ENCODE assay signal across 9 cellular contexts in genomic region chr21:36989199-36989698, GRCh38. TPM values are rescaled to one million over a fixed set of nuclear protein-coding genes. Genes with fewer than 3 reads are reported as not detected.
DNase-seq lines count a peak whose midpoint lies in the region; ATAC-seq and TF ChIP-seq lines count a peak whose summit lies in the region.
"Not testable (repeated sequence)": the region's sequence is repeated elsewhere in the genome, so short reads cannot be mapped to it uniquely, and the experiment has no call there.
"Had no signal": no experiment of that assay in that cellular context is flagged by ENCODE, and none has a peak within 500 bp of the region (broad histone marks: within the 10 kb centered on the region; RNA-seq: fewer than 3 reads in every experiment).

No MANE protein-coding gene starts in this region.

- peak overlapping the region in 2 of 3 donors; percentile 55 to 90 for H3K27ac Mint-ChIP-seq in CD4-positive, CD25-positive, alpha-beta regulatory T cell
- H3K27ac Mint-ChIP-seq in T-helper 2 cell treated with Interferon-gamma antibody and Interleukin-4, amounts not matched to agents 5 μg/mL and 100 μg/mL, for 36 hours, result peak overlapping the region; percentile 90

- peak overlapping the region; percentile 77 to 86 (median 83) for H3K4me3 Mint-ChIP-seq in CD4-positive, CD25-positive, alpha-beta regulatory T cell
- peak overlapping the region; percentile 86 for H3K4me3 Mint-ChIP-seq in T-helper 2 cell treated with Interferon-gamma antibody and Interleukin-4, amounts not matched to agents 5 μg/mL and 100 μg/mL, for 36 hours

- H3K36me3 Mint-ChIP-seq in CD4-positive, CD25-positive, alpha-beta regulatory T cell; T-helper 2 cell treated with Interferon-gamma antibody and Interleukin-4, amounts not matched to agents 5 μg/mL and 100 μg/mL, for 36 hours (ENCODE audit: low read depth): not testable (repeated sequence)

- DNase-seq in CD4-positive, CD25-positive, alpha-beta regulatory T cell; Jurkat, Clone E6-1 (ENCODE audit: low read depth, low spot score); T-helper 2 cell treated with Interferon-gamma antibody and Interleukin-4, amounts not matched to agents 5 μg/mL and 100 μg/mL, for 36 hours (ENCODE audit: low spot score); astrocyte of the cerebellum (ENCODE audit: low read depth); epithelial cell of proximal tubule (ENCODE audit: low read depth); osteoblast (ENCODE audit: insufficient read length, low spot score, missing footprints); testis: not testable (repeated sequence)

- in situ Hi-C loops in astrocyte of the cerebellum (cut with HindIII; ENCODE audit: low sequenced_read_pairs), result not testable (repeated sequence)

- 24% methylated on average over 21 to 22 of the region's 22 CpGs for WGBS in testis, 2 donors

- not testable (repeated sequence) for H4K20me1 ChIP-seq in osteoblast (ENCODE audit: insufficient read depth, low read length)

- peak overlapping the region; percentile 65 for H3K27ac ChIP-seq in CD4-positive, CD25-positive, alpha-beta regulatory T cell (ENCODE audit: insufficient read depth, low read length, poor library complexity, severe bottlenecking)
- peak overlapping the region; percentile 90 for H3K27ac ChIP-seq in layer of hippocampus (ENCODE audit: low read depth, low read length)
- H3K27ac ChIP-seq in osteoblast (ENCODE audit: low read depth, low read length), result peak overlapping the region; percentile 72
- H3K27ac ChIP-seq in testis, result peak overlapping the region; percentile 85 to 86

- H3K27me3 Mint-ChIP-seq in CD4-positive, CD25-positive, alpha-beta regulatory T cell; T-helper 2 cell treated with Interferon-gamma antibody and Interleukin-4, amounts not matched to agents 5 μg/mL and 100 μg/mL, for 36 hours (ENCODE audit: low read depth): not testable (repeated sequence)

- not testable (repeated sequence) for H3K4me3 ChIP-seq in CD4-positive, CD25-positive, alpha-beta regulatory T cell (ENCODE audit: low read depth, low read length)
- H3K4me3 ChIP-seq in Jurkat, Clone E6-1 (ENCODE audit: low read length), result peak overlapping the region; percentile 56
- H3K4me3 ChIP-seq in astrocyte of the cerebellum (ENCODE audit: low read depth, low read length) (peak overlapping the region; percentile 36), epithelial cell of proximal tubule (ENCODE audit: low read depth, low read length) (peak overlapping the region; percentile 66), osteoblast (ENCODE audit: insufficient read depth, low read length) (peak overlapping the region; percentile 79), testis (peak overlapping the region; percentile 66 to 67)

- TF ChIP-seq CTCF in astrocyte of the cerebellum (IDR thresholded peaks at IDR 0.05; ENCODE audit: low read depth, low read length, missing control alignments); epithelial cell of proximal tubule (conservative IDR thresholded peaks at IDR 0.05; ENCODE audit: low read depth, low read length); osteoblast (IDR thresholded peaks at IDR 0.05; ENCODE audit: extremely low read depth, low read depth, low read length); testis (IDR thresholded peaks at IDR 0.05): not testable (repeated sequence)

- not testable (repeated sequence) for ATAC-seq in CD4-positive, CD25-positive, alpha-beta regulatory T cell (ENCODE audit: low read depth in 2 of 2)

- not testable (repeated sequence) for TF ChIP-seq POLR2A in testis (IDR thresholded peaks at IDR 0.05)

- not testable (repeated sequence) for H3K9me3 Mint-ChIP-seq in CD4-positive, CD25-positive, alpha-beta regulatory T cell; T-helper 2 cell treated with Interferon-gamma antibody and Interleukin-4, amounts not matched to agents 5 μg/mL and 100 μg/mL, for 36 hours

- not testable (repeated sequence) for H3K27me3 ChIP-seq in CD4-positive, CD25-positive, alpha-beta regulatory T cell (ENCODE audit: control insufficient read depth, insufficient read depth, low read length); layer of hippocampus (ENCODE audit: control insufficient read depth, insufficient read depth, low read length); osteoblast (ENCODE audit: insufficient read depth, low read length); testis

- peak overlapping the region; percentile 82 for H3K4me2 ChIP-seq in osteoblast (ENCODE audit: insufficient read depth, low read length)

- H3K36me3 ChIP-seq in CD4-positive, CD25-positive, alpha-beta regulatory T cell (ENCODE audit: control insufficient read depth, insufficient read depth, low read length); osteoblast (ENCODE audit: insufficient read depth, low read length); testis (ENCODE audit: low read depth, missing control alignments): not testable (repeated sequence)

- not testable (repeated sequence) for H3K4me1 Mint-ChIP-seq in CD4-positive, CD25-positive, alpha-beta regulatory T cell
- peaks cover 27% of the 10 kb centered on the region for H3K4me1 Mint-ChIP-seq in T-helper 2 cell treated with Interferon-gamma antibody and Interleukin-4, amounts not matched to agents 5 μg/mL and 100 μg/mL, for 36 hours (ENCODE audit: low read depth)

- peak overlapping the region; percentile 94 for H2AFZ ChIP-seq in osteoblast (ENCODE audit: low read length)

- not testable (repeated sequence) for H3K79me2 ChIP-seq in osteoblast (ENCODE audit: insufficient read depth, low read length)

- intact Hi-C loops in testis (cut with DNase I; ENCODE audit: low total_unique reads), result not testable (repeated sequence)

- not testable (repeated sequence) for H3K9me3 ChIP-seq in CD4-positive, CD25-positive, alpha-beta regulatory T cell (ENCODE audit: control insufficient read depth in 2 of 2, low read length in 2 of 2); osteoblast (ENCODE audit: low read depth, low read length); testis

- H3K4me1 ChIP-seq in CD4-positive, CD25-positive, alpha-beta regulatory T cell (ENCODE audit: control insufficient read depth, insufficient read depth, low read length, poor library complexity, severe bottlenecking); osteoblast (ENCODE audit: insufficient read depth, low read length); testis: not testable (repeated sequence)

RNA-seq across cellular contexts. Expression of gene RIPPLY3, which starts 17.3 kb away (rescaled TPM):
- total RNA-seq in CD4-positive, CD25-positive, alpha-beta regulatory T cell, result not detected
- not detected for polyA plus RNA-seq in CD4-positive, CD25-positive, alpha-beta regulatory T cell
- polyA plus RNA-seq in Jurkat, Clone E6-1 (2012; ENCODE audit: insufficient read depth, insufficient read length), result not detected
- total RNA-seq in epithelial cell of proximal tubule (4.7 and 5.1 TPM in 2 replicates), osteoblast (not detected in 2 replicates), testis (under 1 TPM; 0.31 to 0.47 TPM)
- 0.25 TPM for polyA plus RNA-seq in testis (ENCODE audit: insufficient read depth, low read depth, low replicate concordance)
- total RNA-seq: HT1080 had no signal

RNA-seq across cellular contexts. Expression of gene HLCS, which starts 22.8 kb away (rescaled TPM):
- total RNA-seq in CD4-positive, CD25-positive, alpha-beta regulatory T cell, result 13.6 TPM
- 10 to 100 TPM in 3 of 4 donors, 1 to 10 TPM in 1; 5.2 to 11.9 (median 10.6) TPM for polyA plus RNA-seq in CD4-positive, CD25-positive, alpha-beta regulatory T cell
- 13.7 TPM for polyA plus RNA-seq in Jurkat, Clone E6-1 (2012; ENCODE audit: insufficient read depth, insufficient read length)
- total RNA-seq in epithelial cell of proximal tubule (18.7 and 21.0 TPM in 2 replicates), osteoblast (51.9 and 59.7 TPM in 2 replicates), testis (10 to 100 TPM; 30.1 to 38.1 TPM)
- 19.5 TPM for polyA plus RNA-seq in testis (ENCODE audit: insufficient read depth, low read depth, low replicate concordance)
